ENCODE assay signal across 9 cellular contexts in the genomic region with DNA sequence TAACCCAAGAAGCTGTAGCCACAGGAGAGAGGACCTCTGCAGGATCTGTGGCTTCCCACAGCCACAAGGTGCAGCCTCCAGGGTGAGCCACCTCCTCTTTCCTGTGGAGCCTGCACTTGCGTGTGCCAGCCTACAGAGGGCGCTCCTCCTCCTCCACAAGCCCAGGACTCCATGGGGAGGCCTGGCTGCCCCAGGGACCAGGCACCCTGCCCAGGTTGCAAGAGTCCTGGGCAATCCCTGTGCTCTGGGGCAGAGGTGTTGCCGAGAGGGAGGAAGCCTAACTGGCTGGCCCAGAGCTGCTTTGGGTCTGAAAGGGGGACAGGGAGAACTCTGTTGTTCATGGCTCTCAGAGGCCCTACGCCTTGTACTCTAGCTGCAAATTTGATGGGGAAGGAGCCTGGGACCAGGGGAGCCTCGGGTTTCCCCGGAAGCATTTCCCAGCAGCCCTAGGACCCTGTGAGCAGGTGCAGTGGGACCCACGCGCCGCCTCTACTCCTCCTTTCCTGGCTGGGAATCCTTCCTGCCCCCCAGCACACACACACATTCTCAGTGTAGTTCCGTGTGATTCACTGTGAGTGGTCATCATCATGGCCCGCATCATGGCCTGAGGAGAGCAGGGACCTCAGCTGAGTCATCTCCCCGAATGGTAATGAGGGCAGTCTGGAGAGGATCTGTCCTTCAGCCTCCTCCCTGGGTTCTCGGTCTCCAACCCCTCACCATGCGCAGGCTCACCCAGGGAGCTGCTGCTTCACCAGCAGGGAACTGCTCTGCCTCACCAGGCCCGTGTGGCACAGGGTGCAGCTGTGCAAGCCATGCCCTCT. TPM values are rescaled to one million over a fixed set of nuclear protein-coding genes. Genes with fewer than 3 reads are reported as not detected.
DNase-seq lines count a peak whose midpoint lies in the region; ATAC-seq and TF ChIP-seq lines count a peak whose summit lies in the region.
"Had no signal": no experiment of that assay in that cellular context is flagged by ENCODE, and none has a peak within 500 bp of the region (broad histone marks: within the 10 kb centered on the region; RNA-seq: fewer than 3 reads in every experiment).

No MANE protein-coding gene starts in this region.

- dilution Hi-C loops in IMR-90 (cut with HindIII; ENCODE audit: low sequenced_read_pairs, unreplicated experiment), result no loop called here

- TF ChIP-seq POLR2A in IMR-90 (IDR thresholded peaks at IDR 0.05; ENCODE audit: low read depth, low read length), result no peak
- no peak for TF ChIP-seq POLR2A in body of pancreas (IDR thresholded peaks at IDR 0.05)

- peak overlapping the region; percentile 44; the same call in 1 of the 2 replicates for H3K27ac ChIP-seq in IMR-90 (ENCODE audit: insufficient read depth, low read length)
- no peak overlapping the region for H3K27ac ChIP-seq in body of pancreas

- peak overlapping the region; percentile 76 for H2BK5ac ChIP-seq in IMR-90 (ENCODE audit: low read depth, low read length, poor library complexity, severe bottlenecking)

- H3K4me1 ChIP-seq in IMR-90 (ENCODE audit: control insufficient read depth, insufficient read depth, low read length) (peaks cover 6% of the 10 kb centered on the region), body of pancreas (no peaks in the 10 kb centered on the region)

- in situ Hi-C loops in IMR-90 (cut with MboI; ENCODE audit: low sequenced_read_pairs), result no loop called here

- H3K9ac ChIP-seq in IMR-90 (ENCODE audit: low read depth, low read length), result no peak overlapping the region

- H2BK20ac ChIP-seq in IMR-90 (ENCODE audit: low read depth, low read length), result peak overlapping the region; percentile 73; the same call in 1 of the 2 replicates

- peak overlapping the region; percentile 28 for H2AK9ac ChIP-seq in IMR-90 (replicated peaks; ENCODE audit: low read depth, low read length, poor library complexity)

- 0 out of 2 replicates have a peak overlapping the region, but pooled peaks have one; percentile 1 for H3K23ac ChIP-seq in IMR-90 (ENCODE audit: low read depth, low read length)

- H4K5ac ChIP-seq in IMR-90 (ENCODE audit: low read depth, low read length), result peak overlapping the region; percentile 51; the same call in 1 of the 2 replicates

- H2AFZ ChIP-seq in IMR-90 (replicated peaks; ENCODE audit: low read length, poor library complexity), result peak overlapping the region; percentile 80

- DNase-seq in DMS53 (lab: John Stamatoyannopoulos, UW) (peak; percentile 55), IMR-90 (peak; percentile 96), T-helper 22 cell (ENCODE audit: low read depth) (peak; percentile 44), body of pancreas (peak; percentile 24 to 44 (median 33)), islet precursor cell (peak; percentile 91), NCI-H1105 treated with DMSO at 0.1 percent for 48 hours (lab: John Stamatoyannopoulos, UW) (no peak)
- DNase-seq in stimulated activated CD4-positive, alpha-beta T cell treated with anti-CD3 and anti-CD28 coated beads, Interleukin-4, amount 100 ng/mL, for 48 hours (ENCODE audit: low read depth in 2 of 2), result peak; percentile 53

- ATAC-seq in IMR-90 (ENCODE audit: low read depth), result peak; percentile 96
- ATAC-seq in body of pancreas, result peak; percentile 50
- ATAC-seq in HG03378 (IDR thresholded peaks at IDR 0.05; ENCODE audit: unreplicated experiment), result no peak

- H4K20me1 ChIP-seq in IMR-90 (ENCODE audit: insufficient read depth, low read length), result no peaks in the 10 kb centered on the region

- H3K18ac ChIP-seq in IMR-90 (ENCODE audit: low read depth, low read length), result peak overlapping the region; percentile 16; the same call in 1 of the 2 replicates

- CTCF ChIA-PET in IMR-90 (lab: Yijun Ruan, JAX), result interaction anchor here (0.7 to 1.3 kb wide), 8 partner anchors 9 to 118 kb away, joined by 3 to 4 read pairs (median 3); no protein-coding TSS in a partner anchor

- peak overlapping the region; percentile 89 for H2AK5ac ChIP-seq in IMR-90 (ENCODE audit: low read depth, low read length)

- POLR2A ChIA-PET in IMR-90 (lab: Charles Lee; ENCODE audit: unreplicated experiment), result no interaction called here

- peaks cover 5% of the 10 kb centered on the region for H3K27me3 ChIP-seq in IMR-90 (ENCODE audit: control insufficient read depth, insufficient read depth, low read length)
- no peaks in the 10 kb centered on the region for H3K27me3 ChIP-seq in body of pancreas

- no peak overlapping the region for H3K4me3 ChIP-seq in IMR-90 (ENCODE audit: insufficient read depth, low read depth, low read length)
- H3K4me3 ChIP-seq in body of pancreas, result no peak overlapping the region

- no peak overlapping the region for H4K91ac ChIP-seq in IMR-90 (ENCODE audit: insufficient read depth, low read depth, low read length)

- H3K9me3 ChIP-seq in IMR-90 (ENCODE audit: control insufficient read depth, insufficient read depth, low read length), result no peaks in the 10 kb centered on the region
- H3K9me3 ChIP-seq in body of pancreas, result no peaks in the 10 kb centered on the region

- WGBS in IMR-90 (ENCODE audit: extremely low coverage in 2 of 2, insufficient read length in 1 of 2), 2 experiments, result 57% methylated on average over 1 of the region's 15 CpGs; no CpG with 5 or more reads in 1 of the 2 experiments
- 74 to 88% methylated on average over 8 to 15 of the region's 15 CpGs for WGBS in body of pancreas, 2 donors

- H3K36me3 ChIP-seq in IMR-90 (ENCODE audit: control insufficient read depth, insufficient read depth, low read length) (no peaks in the 10 kb centered on the region), body of pancreas (replicated peaks in 1 of 2; ENCODE audit: insufficient read depth in 1 of 2, low read depth in 2 of 2) (no peaks in the 10 kb centered on the region)

- TF ChIP-seq RAD21 in IMR-90 (IDR thresholded peaks at IDR 0.05; ENCODE audit: low read length), result peak; percentile 79

- H3K4ac ChIP-seq in IMR-90 (ENCODE audit: low read depth, low read length), result peak overlapping the region; percentile 68

- peaks cover 20% of the 10 kb centered on the region for H3K9me1 ChIP-seq in IMR-90 (ENCODE audit: insufficient read depth, low read length)

- peak overlapping the region; percentile 67; the same call in 1 of the 2 replicates for H3K14ac ChIP-seq in IMR-90 (replicated peaks; ENCODE audit: low read depth, low read length)

- H3K4me2 ChIP-seq in IMR-90 (ENCODE audit: low read depth, low read length), result no peak overlapping the region

- H4K8ac ChIP-seq in IMR-90 (ENCODE audit: low read depth in 2 of 2, low read length in 2 of 2), result peak overlapping the region in 1 of 2 experiments; percentile 53; a peak in 2 of 4 replicates

- no peak overlapping the region for H2BK15ac ChIP-seq in IMR-90 (ENCODE audit: low read depth, low read length)

- intact Hi-C loops in IMR-90 (cut with micrococcal nuclease), result loop anchor here (1.0 kb wide), 1 partner anchor 68 kb away; no protein-coding TSS in a partner anchor
- intact Hi-C loops in body of pancreas (cut with DNase I), result no loop called here

- no peak overlapping the region for H3K56ac ChIP-seq in IMR-90 (ENCODE audit: extremely low read depth, insufficient read depth, low read length)

- H3K79me1 ChIP-seq in IMR-90 (ENCODE audit: low read depth in 1 of 2, low read length in 2 of 2), result no peaks in the 10 kb centered on the region

- H2BK120ac ChIP-seq in IMR-90 (ENCODE audit: low read depth, low read length), result peak overlapping the region; percentile 44; the same call in 1 of the 2 replicates

- peak; percentile 97 for TF ChIP-seq CTCF in IMR-90 (conservative IDR thresholded peaks at IDR 0.05; ENCODE audit: low read depth, low read length)
- peak in 6 of 7 experiments; percentile 32 to 55 (median 50) for TF ChIP-seq CTCF in body of pancreas (IDR thresholded peaks at IDR 0.05)

- BruUV-seq in IMR-90 (replicated peaks; lab: Mats Ljungman, UMichigan), result no TSS peak

TF ChIP-seq in IMR-90, 13 proteins besides CTCF, POLR2A, EP300 and RAD21 (continues in another document):
- TF ChIP-seq CHD1 (IDR thresholded peaks at IDR 0.05; ENCODE audit: low read depth, low read length) (0 out of 2 replicates have a peak, but pooled peaks have one; percentile 46), MXI1 (IDR thresholded peaks at IDR 0.05; ENCODE audit: borderline replicate concordance, low read depth, low read length) (no peak; the same call in 1 of the 2 replicates), BHLHE40 (IDR thresholded peaks at IDR 0.05; ENCODE audit: low read depth, low read length) (peak; percentile 26; the same call in 1 of the 2 replicates), NFE2L2 (IDR thresholded peaks at IDR 0.05; ENCODE audit: low read depth, low read length) (0 out of 2 replicates have a peak, but pooled peaks have one; percentile 37), MAFK (IDR thresholded peaks at IDR 0.05; ENCODE audit: low read depth, low read length) (no peak), SMC3 (IDR thresholded peaks at IDR 0.05; ENCODE audit: low read depth, low read length) (peak; percentile 74), RCOR1 (IDR thresholded peaks at IDR 0.05; ENCODE audit: insufficient replicate concordance, low read length) (peak; percentile 92), FOS (IDR thresholded peaks at IDR 0.05; ENCODE audit: low read depth, low read length) (peak; percentile 93)
- TF ChIP-seq, protein P1, sequence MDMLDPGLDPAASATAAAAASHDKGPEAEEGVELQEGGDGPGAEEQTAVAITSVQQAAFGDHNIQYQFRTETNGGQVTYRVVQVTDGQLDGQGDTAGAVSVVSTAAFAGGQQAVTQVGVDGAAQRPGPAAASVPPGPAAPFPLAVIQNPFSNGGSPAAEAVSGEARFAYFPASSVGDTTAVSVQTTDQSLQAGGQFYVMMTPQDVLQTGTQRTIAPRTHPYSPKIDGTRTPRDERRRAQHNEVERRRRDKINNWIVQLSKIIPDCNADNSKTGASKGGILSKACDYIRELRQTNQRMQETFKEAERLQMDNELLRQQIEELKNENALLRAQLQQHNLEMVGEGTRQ (IDR thresholded peaks at IDR 0.05; ENCODE audit: low read depth, low read length), result no peak
- TF ChIP-seq, protein P2, sequence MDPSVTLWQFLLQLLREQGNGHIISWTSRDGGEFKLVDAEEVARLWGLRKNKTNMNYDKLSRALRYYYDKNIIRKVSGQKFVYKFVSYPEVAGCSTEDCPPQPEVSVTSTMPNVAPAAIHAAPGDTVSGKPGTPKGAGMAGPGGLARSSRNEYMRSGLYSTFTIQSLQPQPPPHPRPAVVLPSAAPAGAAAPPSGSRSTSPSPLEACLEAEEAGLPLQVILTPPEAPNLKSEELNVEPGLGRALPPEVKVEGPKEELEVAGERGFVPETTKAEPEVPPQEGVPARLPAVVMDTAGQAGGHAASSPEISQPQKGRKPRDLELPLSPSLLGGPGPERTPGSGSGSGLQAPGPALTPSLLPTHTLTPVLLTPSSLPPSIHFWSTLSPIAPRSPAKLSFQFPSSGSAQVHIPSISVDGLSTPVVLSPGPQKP (IDR thresholded peaks at IDR 0.05; ENCODE audit: borderline replicate concordance, low read depth, low read length), result no peak

RNA-seq across cellular contexts. Expression of gene TBC1D21, which starts 24.3 kb away (rescaled TPM):
- not detected in 2 replicates for total RNA-seq in IMR-90 (2012; rRNA removed)
- not detected in 2 replicates for polyA plus RNA-seq in IMR-90 (2012; rRNA removed)
- polyA plus RNA-seq in IMR-90 (2012; cell fraction: cytosol; rRNA removed), result not detected in 2 replicates
- polyA plus RNA-seq in IMR-90 (2012; cell fraction: nucleus; rRNA removed; ENCODE audit: low replicate concordance), result not detected in 2 replicates
- total RNA-seq in body of pancreas, result not detected
- total RNA-seq: activated CD8-positive, alpha-beta memory T cell treated with anti-CD3 and anti-CD28 coated beads for 36 hours had no signal

RNA-seq across cellular contexts. Expression of gene LOXL1, which starts 28.6 kb away (rescaled TPM):
- 146 and 148 TPM in 2 replicates for total RNA-seq in IMR-90 (2012; rRNA removed)
- polyA plus RNA-seq in IMR-90 (2012; rRNA removed), result 311 and 332 TPM in 2 replicates
- 118 and 403 TPM in 2 replicates for polyA plus RNA-seq in IMR-90 (2012; cell fraction: cytosol; rRNA removed)
- 211 and 331 TPM in 2 replicates for polyA plus RNA-seq in IMR-90 (2012; cell fraction: nucleus; rRNA removed; ENCODE audit: low replicate concordance)
- total RNA-seq in body of pancreas, result 10 to 100 TPM in 1 of 2 donors, 1 to 10 TPM in 1; 8.6 to 14.5 TPM
